9 cellular contexts compared by ENCODE assay signal in genomic region chr20:13492001-13492480, GRCh38.
A peak's percentile ranks its signal among the peaks of the same experiment; 100 is the strongest.
DNase-seq lines count a peak whose midpoint lies in the region; ATAC-seq, FAIRE-seq and TF ChIP-seq lines count a peak whose summit lies in the region.
"Had no signal": no experiment of that assay in that cellular context is flagged by ENCODE, and none has a peak within 500 bp of the region (broad histone marks: within the 10 kb centered on the region; RNA-seq: fewer than 3 reads in every experiment).

No MANE protein-coding gene starts in this region.

- intact Hi-C loops in Calu3 (cut with micrococcal nuclease; ENCODE audit: unreplicated experiment) (loop anchor here (1.0 kb wide), 1 partner anchor 156 kb away; no protein-coding TSS in a partner anchor), PC-3 (cut with micrococcal nuclease) (no loop called here), pancreas (cut with DNase I) (no loop called here)

- no peaks in the 10 kb centered on the region for H3K36me3 Mint-ChIP-seq in Calu3 (ENCODE audit: insufficient read depth, unreplicated experiment)

- no peak overlapping the region for H3K4me3 Mint-ChIP-seq in Calu3 (ENCODE audit: low read depth, unreplicated experiment)

- no peaks in the 10 kb centered on the region for H3K36me3 ChIP-seq in PC-3 (ENCODE audit: low read depth, low read length)
- H3K36me3 ChIP-seq in pancreas = no peaks in the 10 kb centered on the region

- no peak overlapping the region for H3K27ac Mint-ChIP-seq in Calu3 (ENCODE audit: unreplicated experiment)

- no peaks in the 10 kb centered on the region for H3K27me3 ChIP-seq in PC-3 (ENCODE audit: low read length)
- H3K27me3 ChIP-seq in pancreas = no peaks in the 10 kb centered on the region

- POLR2A ChIA-PET in PC-3 (lab: Charles Lee; ENCODE audit: unreplicated experiment) = no interaction called here

- H3K4me2 ChIP-seq in PC-3 (ENCODE audit: low read length) = no peak overlapping the region

- WGBS in pancreas, 2 donors = 52 to 60% methylated on average over 3 of the region's 3 CpGs

- no peak for TF ChIP-seq CTCF in Calu3 (IDR thresholded peaks at IDR 0.05; ENCODE audit: unreplicated experiment)
- TF ChIP-seq CTCF in PC-3 (conservative IDR thresholded peaks at IDR 0.05; ENCODE audit: low read depth, low read length) = no peak
- no peak for TF ChIP-seq CTCF in pancreas (IDR thresholded peaks at IDR 0.05)

- no peak for ATAC-seq in PC-3
- peak; percentile 70 to 81 (median 72) for ATAC-seq in pancreas
- no peak for ATAC-seq in GM19397 (IDR thresholded peaks at IDR 0.05; ENCODE audit: unreplicated experiment)
- no peak for ATAC-seq in GM18511 (IDR thresholded peaks at IDR 0.05; ENCODE audit: unreplicated experiment)

- H3K4me3 ChIP-seq in PC-3 (ENCODE audit: low read length) (no peak overlapping the region), pancreas (no peak overlapping the region)

- H3K79me2 ChIP-seq in PC-3 (ENCODE audit: low read length) = no peaks in the 10 kb centered on the region

- DNase-seq in Calu3 (peak; percentile 18), PC-3 (peak; percentile 28), foreskin melanocyte (peak; percentile 96), pancreas (no peak), NCI-H2029 (lab: John Stamatoyannopoulos, UW) (no peak), AML-193 (lab: John Stamatoyannopoulos, UW) (no peak)

- BruUV-seq in Calu3 (replicated peaks; lab: Mats Ljungman, UMichigan) = no TSS peak
- no TSS peak for BruUV-seq in PC-3 (replicated peaks; lab: Mats Ljungman, UMichigan)

- CTCF ChIA-PET in Calu3 (lab: Charles Lee) (interaction anchor here (1.0 kb wide), 1 partner anchor 167 kb away, joined by 3 read pairs; no protein-coding TSS in a partner anchor), PC-3 (lab: Charles Lee) (no interaction called here)

- H3K4me1 Mint-ChIP-seq in Calu3 (ENCODE audit: low read depth, unreplicated experiment) = no peaks in the 10 kb centered on the region

- H2AFZ ChIP-seq in PC-3 (ENCODE audit: low read length) = no peak overlapping the region

- H3K9me2 ChIP-seq in PC-3 (replicated peaks; ENCODE audit: low read length) = no peaks in the 10 kb centered on the region

- no peak overlapping the region for H3K9ac ChIP-seq in PC-3 (ENCODE audit: low read length)

- no peaks in the 10 kb centered on the region for H3F3A ChIP-seq in PC-3 (ENCODE audit: low read length, unreplicated experiment)

- peaks cover 3% of the 10 kb centered on the region for H3K9me3 Mint-ChIP-seq in Calu3 (ENCODE audit: low read depth, unreplicated experiment)

- no peak overlapping the region for H3K27ac ChIP-seq in PC-3 (ENCODE audit: low read length)
- peak overlapping the region in 3 of 4 donors; percentile 4 to 37 (median 32) for H3K27ac ChIP-seq in pancreas

- no peaks in the 10 kb centered on the region for H3K27me3 Mint-ChIP-seq in Calu3 (ENCODE audit: unreplicated experiment)

- H3K4me1 ChIP-seq in PC-3 (ENCODE audit: insufficient read depth, low read length) (peaks cover 3% of the 10 kb centered on the region; the same call in 1 of the 2 replicates), pancreas (peaks cover 0 to 8% (median 0%) of the 10 kb centered on the region in 3 donors)

- FAIRE-seq in pancreas (lab: Jason Lieb, UNC) = no peak
- FAIRE-seq: G401.6 had no signal

- H3K9me3 ChIP-seq in PC-3 (ENCODE audit: low read length) = no peaks in the 10 kb centered on the region
- no peaks in the 10 kb centered on the region for H3K9me3 ChIP-seq in pancreas

- H4K20me1 ChIP-seq in PC-3 (ENCODE audit: low read length) = no peaks in the 10 kb centered on the region

Comparison
In these comparisons a context has a peak if more than half of its experiments do, and no peak if none do; other contexts are left out.
1. DNase-seq: peak in Calu3 (single experiment), PC-3 (single experiment) and foreskin melanocyte (single experiment); none in pancreas (0 of 6), NCI-H2029 (single experiment) and AML-193 (0 of 2).
2. ATAC-seq: peak in pancreas (4 of 4); none in PC-3 (single experiment), GM19397 (single experiment) and GM18511 (single experiment).